ENCODE assay signal across 8 cellular contexts in the genomic region with DNA sequence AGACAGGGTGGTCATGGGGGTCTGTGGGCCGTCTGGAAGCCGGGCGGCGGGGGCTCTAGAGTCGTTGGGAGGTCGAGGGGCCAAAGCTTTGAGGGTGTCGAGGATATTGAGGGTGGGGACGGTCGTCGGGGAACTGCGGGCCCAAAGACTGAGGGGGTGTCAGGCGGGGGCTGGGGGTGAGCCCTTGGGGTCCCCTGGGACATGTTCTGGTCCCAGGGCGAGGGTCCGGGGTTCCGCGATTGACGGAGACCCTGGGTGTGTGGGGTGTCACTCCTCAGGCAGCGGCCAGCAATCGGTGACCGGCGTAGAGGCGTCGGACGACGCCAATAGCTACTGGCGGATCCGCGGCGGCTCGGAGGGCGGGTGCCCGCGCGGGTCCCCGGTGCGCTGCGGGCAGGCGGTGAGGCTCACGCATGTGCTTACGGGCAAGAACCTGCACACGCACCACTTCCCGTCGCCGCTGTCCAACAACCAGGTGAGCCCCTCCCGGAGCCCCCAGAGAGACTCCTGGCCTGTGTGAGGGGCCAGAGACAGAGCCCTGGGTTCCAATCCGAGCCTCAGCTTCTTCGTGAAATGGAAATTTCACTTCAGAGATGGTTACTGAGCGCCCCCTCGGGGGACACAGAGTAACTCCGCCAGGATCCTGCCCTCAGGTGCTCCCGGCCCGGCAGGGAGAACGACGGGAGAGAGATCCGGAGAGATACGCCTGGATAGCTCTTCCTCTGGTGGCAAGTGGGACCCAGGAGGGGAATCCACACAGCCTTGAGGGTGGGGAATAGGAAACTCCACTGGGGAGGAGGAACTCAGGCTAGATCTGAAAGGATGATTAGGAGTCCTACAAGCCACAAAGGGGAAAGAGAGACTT. TPM values are rescaled to one million over a fixed set of nuclear protein-coding genes. Genes with fewer than 3 reads are reported as not detected.
A peak's percentile ranks its signal among the peaks of the same experiment; 100 is the strongest.
DNase-seq lines count a peak whose midpoint lies in the region; ATAC-seq, FAIRE-seq and TF ChIP-seq lines count a peak whose summit lies in the region.

No MANE protein-coding gene starts in this region.

- no peaks in the 10 kb centered on the region for H3K79me1 ChIP-seq in H1 (ENCODE audit: low read depth, low read length)

- CTCF ChIA-PET in H1 (lab: Charles Lee; ENCODE audit: partially characterized antibody) = interaction anchor here (0.7 to 22.2 kb wide), 20 partner anchors 9 to 186 kb away, joined by 3 to 499 read pairs (median 6); a partner anchor contains a TSS

- peak; percentile 57 for TF ChIP-seq CTCF in AG10803 (conservative IDR thresholded peaks at IDR 0.05; ENCODE audit: low read length)
- peak; percentile 60 to 63 (median 62) for TF ChIP-seq CTCF in H1 (IDR thresholded peaks at IDR 0.05; ENCODE audit: control extremely low read depth in 1 of 3, insufficient read depth in 1 of 3, low read depth in 1 of 3, low read length in 3 of 3)
- peak; percentile 32 for TF ChIP-seq CTCF in mucosa of descending colon (IDR thresholded peaks at IDR 0.05)

- no peak overlapping the region for H3K4ac ChIP-seq in H1 (replicated peaks; ENCODE audit: insufficient read length, low read depth, low read length)

- no peak overlapping the region for H2AK5ac ChIP-seq in H1 (ENCODE audit: low read depth, low read length)

- intact Hi-C loops in mucosa of descending colon (cut with DNase I, micrococcal nuclease) = no loop called here

- H2BK20ac ChIP-seq in H1 (ENCODE audit: low read length) = no peak overlapping the region

- H3K4me3 ChIP-seq in AG10803 (ENCODE audit: low read length) = peak overlapping the region; percentile 80
- peak overlapping the region; percentile 65 to 77 (median 72) for H3K4me3 ChIP-seq in H1 (ENCODE audit: extremely low read depth in 1 of 4, insufficient read depth in 2 of 4, low read depth in 3 of 4, low read length in 4 of 4)
- peak overlapping the region; percentile 50 for H3K4me3 ChIP-seq in mucosa of descending colon
- H3K4me3 ChIP-seq in stomach smooth muscle (ENCODE audit: low read length in 2 of 2) = peak overlapping the region; percentile 87 to 88

- H2BK5ac ChIP-seq in H1 (ENCODE audit: low read depth, low read length) = no peak overlapping the region

- peaks cover 0 to 11% of the 10 kb centered on the region in 2 experiments for H4K20me1 ChIP-seq in H1 (replicated peaks in 1 of 2; ENCODE audit: control insufficient read depth in 1 of 2, insufficient read depth in 2 of 2, low read length in 2 of 2)

- TF ChIP-seq EP300 in H1 (IDR thresholded peaks at IDR 0.05; ENCODE audit: borderline replicate concordance in 1 of 2, low read depth in 2 of 2, low read length in 2 of 2) = no peak

- H3K23ac ChIP-seq in H1 (ENCODE audit: insufficient read length) = no peak overlapping the region

- peaks cover 0 to 5% (median 2%) of the 10 kb centered on the region in 4 experiments; a peak in 4 of 7 replicates for H3K4me1 ChIP-seq in H1 (replicated peaks in 1 of 4; ENCODE audit: control insufficient read depth in 3 of 4, insufficient read depth in 4 of 4, low read length in 3 of 4)
- H3K4me1 ChIP-seq in mucosa of descending colon (ENCODE audit: low read depth) = peaks cover 16% of the 10 kb centered on the region
- peaks cover 23% of the 10 kb centered on the region for H3K4me1 ChIP-seq in stomach smooth muscle (ENCODE audit: control insufficient read depth, insufficient read depth, low read length)

- H3K9me3 ChIP-seq in H1 (ENCODE audit: insufficient read depth in 2 of 2, low read depth in 1 of 2, low read length in 1 of 2) (no peaks in the 10 kb centered on the region), mucosa of descending colon (no peaks in the 10 kb centered on the region), stomach smooth muscle (ENCODE audit: control insufficient read depth in 2 of 2, low read length in 2 of 2) (no peaks in the 10 kb centered on the region)

- H3K23me2 ChIP-seq in H1 (ENCODE audit: low read depth, low read length) = peaks cover 5% of the 10 kb centered on the region; the same call in 1 of the 2 replicates

- no peak overlapping the region for H2BK120ac ChIP-seq in H1 (replicated peaks; ENCODE audit: low read depth, low read length)

- H3K56ac ChIP-seq in H1 (replicated peaks; ENCODE audit: insufficient read length, low read depth, low read length) = no peak overlapping the region

- no peak overlapping the region for H4K5ac ChIP-seq in H1 (ENCODE audit: insufficient read length, low read depth, low read length)

- H3K4me2 ChIP-seq in H1 (ENCODE audit: insufficient read depth in 1 of 2, low read depth in 2 of 2, low read length in 2 of 2) = peak overlapping the region; percentile 17 to 79

- peak; percentile 61 to 73 for TF ChIP-seq RAD21 in H1 (IDR thresholded peaks at IDR 0.05 in 1 of 2, conservative IDR thresholded peaks at IDR 0.05 in 1 of 2; ENCODE audit: low read depth in 2 of 2, low read length in 2 of 2)

- H3K27me3 ChIP-seq in H1 (replicated peaks in 1 of 4; ENCODE audit: control insufficient read depth in 3 of 4, extremely low read depth in 1 of 4, insufficient read depth in 3 of 4, low read length in 3 of 4) = peaks cover 0 to 7% (median 1%) of the 10 kb centered on the region in 4 experiments; a peak in 3 of 7 replicates
- H3K27me3 ChIP-seq in stomach smooth muscle (ENCODE audit: control insufficient read depth in 1 of 2, insufficient read depth in 2 of 2, low read length in 2 of 2) = no peaks in the 10 kb centered on the region

- peak overlapping the region; percentile 87 for H4K8ac ChIP-seq in H1 (ENCODE audit: extremely low read depth, insufficient read depth, low read length)

- peak; percentile 50 for ATAC-seq in mucosa of descending colon

- no peak overlapping the region for H2AFZ ChIP-seq in H1 (ENCODE audit: low read length)

- TF ChIP-seq POLR2A in H1 (IDR thresholded peaks at IDR 0.05; ENCODE audit: control extremely low read depth in 1 of 2, low read depth in 2 of 2, low read length in 2 of 2) = no peak

- H4K91ac ChIP-seq in H1 (replicated peaks; ENCODE audit: insufficient read length, low read length) = peak overlapping the region; percentile 40

- no peaks in the 10 kb centered on the region for H3K79me2 ChIP-seq in H1 (ENCODE audit: control insufficient read depth in 1 of 2, insufficient read depth in 2 of 2, low read length in 2 of 2)

- H3K18ac ChIP-seq in H1 (ENCODE audit: extremely low read depth, low read length) = no peak overlapping the region

- H2BK15ac ChIP-seq in H1 (ENCODE audit: low read length) = no peak overlapping the region

- peak overlapping the region in 3 of 4 experiments; percentile 65 to 84 (median 66); a peak in 4 of 7 replicates for H3K9ac ChIP-seq in H1 (replicated peaks in 1 of 4; ENCODE audit: extremely low read depth in 1 of 4, low read depth in 3 of 4, low read length in 3 of 4)
- peak overlapping the region; percentile 62 to 64 for H3K9ac ChIP-seq in stomach smooth muscle (ENCODE audit: low read length in 2 of 2)

- POLR2A ChIA-PET in H1 (lab: Charles Lee; ENCODE audit: partially characterized antibody) = interaction anchor here (1.0 to 5.7 kb wide), 9 partner anchors 10 to 87 kb away, joined by 3 to 74 read pairs (median 4); a partner anchor contains a TSS

- DNase-seq in AG10803 (ENCODE audit: low read depth) = peak; percentile 35
- DNase-seq in GM19238 (ENCODE audit: insufficient read length, low spot score) = peak; percentile 53
- DNase-seq in NCI-H345 (lab: John Stamatoyannopoulos, UW) = peak; percentile 63
- peak; percentile 51 to 56 for DNase-seq in activated CD4-positive, alpha-beta T cell treated with anti-CD3 and anti-CD28 coated beads, Interleukin-2, amount 50 U/mL, for 4 hours
- peak in 1 of 2 experiments; percentile 84 for DNase-seq in H1 (ENCODE audit: low read depth in 1 of 2, low spot score in 2 of 2)
- peak; percentile 65 to 70 (median 70) for DNase-seq in mucosa of descending colon
- DNase-seq in T1000 (lab: John Stamatoyannopoulos, UW) = no peak

- FAIRE-seq in H1 (lab: Jason Lieb, UNC) = no peak

- no peaks in the 10 kb centered on the region for H3K36me3 ChIP-seq in H1 (ENCODE audit: control insufficient read depth in 2 of 4, insufficient read depth in 4 of 4, low read length in 3 of 4)
- H3K36me3 ChIP-seq in mucosa of descending colon (ENCODE audit: low read depth) = no peaks in the 10 kb centered on the region
- H3K36me3 ChIP-seq in stomach smooth muscle (ENCODE audit: control insufficient read depth in 2 of 2, insufficient read depth in 2 of 2, low read length in 2 of 2) = peaks cover 0 to 4% of the 10 kb centered on the region in 2 donors

- H2BK12ac ChIP-seq in H1 (ENCODE audit: low read depth, low read length) = 0 out of 2 replicates have a peak overlapping the region, but pooled peaks have one; percentile 84

- 7% methylated on average over 22 of the region's 56 CpGs; no CpG with 5 or more reads in 1 of the 2 experiments for WGBS in H1 (ENCODE audit: extremely low coverage in 1 of 2, insufficient coverage in 1 of 2, insufficient read length in 1 of 2, insufficient replicate concordance in 2 of 2, low coverage in 1 of 2, low lambda C conversion rate in 2 of 2, missing lambda C conversion rate in 1 of 2), 2 experiments

- H3K14ac ChIP-seq in H1 (ENCODE audit: insufficient read length) = no peak overlapping the region

- no peak overlapping the region for H3K27ac ChIP-seq in H1 (ENCODE audit: low read depth, low read length)
- H3K27ac ChIP-seq in stomach smooth muscle (ENCODE audit: low read length) = peak overlapping the region; percentile 46

RNA-seq across cellular contexts. Expression of a gene that starts 0.7 kb away (rescaled TPM):
- 51.1 and 54.5 TPM in 2 replicates for total RNA-seq in H1 (2021; fragmentation: NEBNext Ultra II Directional; extraction: Animal tissue kit (Norgen Biotek cat#: 25700))
- 59.6 and 75.4 TPM in 2 replicates for polyA plus RNA-seq in H1 (2011; rRNA removed)
- 53.2 TPM for polyA plus RNA-seq in H1 (2011; cell fraction: cytosol; rRNA removed)
- polyA plus RNA-seq in H1 (2011; cell fraction: nucleus; rRNA removed) = 35.8 TPM
- 62.8 to 79.1 TPM (median 67.2 TPM) in 4 replicates for polyA plus RNA-seq in H1 (2012, experiment 1 of 2)
- polyA plus RNA-seq in H1 (2012, experiment 2 of 2) = 42.2 TPM
- polyA plus RNA-seq in H1 (2013, experiment 1 of 2) = 28.1 TPM
- polyA plus RNA-seq in H1 (2013, experiment 2 of 2) = 37.2 TPM
- 11.2 and 14.4 TPM in 2 replicates for polyA minus RNA-seq in H1 (2011; rRNA and poly(A)+ RNA removed)
- 20.5 TPM for polyA minus RNA-seq in H1 (2011; cell fraction: cytosol; rRNA and poly(A)+ RNA removed)
- polyA minus RNA-seq in H1 (2011; cell fraction: nucleus; rRNA and poly(A)+ RNA removed) = 13.1 TPM
- total RNA-seq in mucosa of descending colon = 10 to 100 TPM; 25.8 to 48.8 (median 28.0) TPM

RNA-seq across cellular contexts. Expression of a gene that starts 10.3 kb away (rescaled TPM):
- not detected in 2 replicates for total RNA-seq in H1 (2021; fragmentation: NEBNext Ultra II Directional; extraction: Animal tissue kit (Norgen Biotek cat#: 25700))
- 0.08 and 0.14 TPM in 2 replicates for polyA plus RNA-seq in H1 (2011; rRNA removed)
- 0.09 TPM for polyA plus RNA-seq in H1 (2011; cell fraction: cytosol; rRNA removed)
- polyA plus RNA-seq in H1 (2011; cell fraction: nucleus; rRNA removed) = 0.39 TPM
- 0.08 to 0.15 TPM (median 0.14 TPM) in 3 of 4 replicates, not detected in the other for polyA plus RNA-seq in H1 (2012, experiment 1 of 2)
- polyA plus RNA-seq in H1 (2012, experiment 2 of 2) = not detected
- polyA plus RNA-seq in H1 (2013, experiment 1 of 2) = 0.16 TPM
- 0.07 TPM for polyA plus RNA-seq in H1 (2013, experiment 2 of 2)
- not detected in 2 replicates for polyA minus RNA-seq in H1 (2011; rRNA and poly(A)+ RNA removed)
- polyA minus RNA-seq in H1 (2011; cell fraction: cytosol; rRNA and poly(A)+ RNA removed) = not detected
- not detected for polyA minus RNA-seq in H1 (2011; cell fraction: nucleus; rRNA and poly(A)+ RNA removed)
- under 1 TPM; 0.22 to 0.89 (median 0.26) TPM for total RNA-seq in mucosa of descending colon

RNA-seq across cellular contexts. Expression of a gene that starts 13.0 kb away (rescaled TPM):
- 36.5 and 36.7 TPM in 2 replicates for total RNA-seq in H1 (2021; fragmentation: NEBNext Ultra II Directional; extraction: Animal tissue kit (Norgen Biotek cat#: 25700))
- 45.2 and 77.7 TPM in 2 replicates for polyA plus RNA-seq in H1 (2011; rRNA removed)
- polyA plus RNA-seq in H1 (2011; cell fraction: cytosol; rRNA removed) = 52.3 TPM
- 67.6 TPM for polyA plus RNA-seq in H1 (2011; cell fraction: nucleus; rRNA removed)
- polyA plus RNA-seq in H1 (2012, experiment 1 of 2) = 15.0 to 30.0 TPM (median 26.4 TPM) in 4 replicates
- polyA plus RNA-seq in H1 (2012, experiment 2 of 2) = 25.5 TPM
- 27.5 TPM for polyA plus RNA-seq in H1 (2013, experiment 1 of 2)
- polyA plus RNA-seq in H1 (2013, experiment 2 of 2) = 26.7 TPM
- polyA minus RNA-seq in H1 (2011; rRNA and poly(A)+ RNA removed) = 4.1 and 7.6 TPM in 2 replicates
- polyA minus RNA-seq in H1 (2011; cell fraction: cytosol; rRNA and poly(A)+ RNA removed) = 21.9 TPM
- polyA minus RNA-seq in H1 (2011; cell fraction: nucleus; rRNA and poly(A)+ RNA removed) = 36.6 TPM
- total RNA-seq in mucosa of descending colon = 10 to 100 TPM; 12.5 to 26.5 (median 21.7) TPM

RNA-seq across cellular contexts. Expression of a gene that starts 23.0 kb away (rescaled TPM):
- total RNA-seq in H1 (2021; fragmentation: NEBNext Ultra II Directional; extraction: Animal tissue kit (Norgen Biotek cat#: 25700)) = 34.4 and 37.7 TPM in 2 replicates
- 34.6 and 46.4 TPM in 2 replicates for polyA plus RNA-seq in H1 (2011; rRNA removed)
- 38.7 TPM for polyA plus RNA-seq in H1 (2011; cell fraction: cytosol; rRNA removed)
- 145 TPM for polyA plus RNA-seq in H1 (2011; cell fraction: nucleus; rRNA removed)
- polyA plus RNA-seq in H1 (2012, experiment 1 of 2) = 34.0 to 37.8 TPM (median 35.7 TPM) in 4 replicates
- 30.2 TPM for polyA plus RNA-seq in H1 (2012, experiment 2 of 2)
- 29.8 TPM for polyA plus RNA-seq in H1 (2013, experiment 1 of 2)
- polyA plus RNA-seq in H1 (2013, experiment 2 of 2) = 22.9 TPM
- 31.1 and 39.8 TPM in 2 replicates for polyA minus RNA-seq in H1 (2011; rRNA and poly(A)+ RNA removed)
- polyA minus RNA-seq in H1 (2011; cell fraction: cytosol; rRNA and poly(A)+ RNA removed) = 18.9 TPM
- polyA minus RNA-seq in H1 (2011; cell fraction: nucleus; rRNA and poly(A)+ RNA removed) = 43.9 TPM
- total RNA-seq in mucosa of descending colon = 10 to 100 TPM; 42.5 to 68.3 (median 61.6) TPM
